ENCODE assay signal across 8 cellular contexts in the genomic region with DNA sequence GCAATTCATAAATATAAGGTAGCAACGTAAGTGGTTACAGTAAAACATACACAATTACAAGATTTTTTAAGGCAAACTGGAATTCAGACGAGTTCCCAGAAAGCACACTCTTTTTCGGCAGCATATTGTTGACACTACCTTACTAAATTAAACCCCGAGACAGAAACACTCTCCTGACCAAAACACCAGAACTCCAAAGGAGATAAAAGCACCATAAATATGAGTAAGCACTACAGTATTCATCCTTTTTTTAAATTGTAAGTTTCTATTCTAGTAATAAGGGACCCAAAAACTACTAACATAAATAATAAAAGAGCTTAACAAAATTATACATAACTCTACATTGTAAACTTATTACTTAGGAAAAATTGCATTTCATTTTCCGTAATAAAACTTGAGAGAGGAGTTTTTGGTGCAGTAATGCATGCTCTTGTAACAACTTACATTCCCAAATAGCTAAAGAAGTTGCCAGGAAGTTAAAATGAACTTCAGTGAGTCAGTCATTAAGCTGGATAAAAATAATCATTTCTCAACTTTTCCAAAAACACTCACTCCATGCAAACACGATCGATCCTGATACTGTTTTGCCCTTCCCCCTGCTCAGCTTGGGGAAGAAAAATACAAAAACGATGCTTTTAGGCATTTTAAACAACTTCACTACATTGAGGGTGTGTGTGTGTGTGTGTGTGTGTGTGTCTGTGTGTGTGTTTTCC. TPM values are rescaled to one million over a fixed set of nuclear protein-coding genes. Genes with fewer than 3 reads are reported as not detected.
DNase-seq lines count a peak whose midpoint lies in the region; ATAC-seq and TF ChIP-seq lines count a peak whose summit lies in the region.

No MANE protein-coding gene starts in this region.

- DNase-seq in AG20443 (ENCODE audit: low spot score): peak; percentile 42
- DNase-seq in coronary artery (ENCODE audit: low spot score): no peak
- DNase-seq in naive thymus-derived CD4-positive, alpha-beta T cell: no peak
- no peak for DNase-seq in nucleus accumbens (lab: John Stamatoyannopoulos, UW)
- DNase-seq in cerebellum (ENCODE audit: low spot score): no peak

- POLR2A ChIA-PET in naive thymus-derived CD4-positive, alpha-beta T cell (lab: Charles Lee): interaction anchor here (0.7 to 4.9 kb wide), 18 partner anchors 8 to 273 kb away, joined by 3 to 71 read pairs (median 6); no protein-coding TSS in a partner anchor

- TF ChIP-seq CTCF in coronary artery (IDR thresholded peaks at IDR 0.05): no peak

- H3K9me3 Mint-ChIP-seq in naive thymus-derived CD4-positive, alpha-beta T cell: peaks cover 0 to 3% (median 0%) of the 10 kb centered on the region in 11 donors

- intact Hi-C loops in naive thymus-derived CD4-positive, alpha-beta T cell (cut with micrococcal nuclease): loop anchor here (5.0 to 10.0 kb wide), 12 partner anchors 45 to 1178 kb away; partner anchors contain the start of genes BMI1 (in 1 of the 2), COMMD3 (in 1 of the 2), DNAJC1 (in 1 of the 2) and MLLT10 (in 1 of the 2)

- H3K27me3 Mint-ChIP-seq in naive thymus-derived CD4-positive, alpha-beta T cell: peaks cover 0 to 1% (median 0%) of the 10 kb centered on the region in 5 donors

- H3K4me1 ChIP-seq in naive thymus-derived CD4-positive, alpha-beta T cell (ENCODE audit: control insufficient read depth in 2 of 2, insufficient read depth in 2 of 2, low read length in 2 of 2): peaks cover 34 to 45% of the 10 kb centered on the region in 2 donors

- H3K9me3 ChIP-seq in KOPT-K1 (ENCODE audit: insufficient read depth, low read length, poor library complexity, severe bottlenecking): no peaks in the 10 kb centered on the region
- no peaks in the 10 kb centered on the region for H3K9me3 ChIP-seq in naive thymus-derived CD4-positive, alpha-beta T cell (ENCODE audit: control insufficient read depth in 2 of 3, low read length in 3 of 3)

- H3K27ac Mint-ChIP-seq in naive thymus-derived CD4-positive, alpha-beta T cell: peak overlapping the region; percentile 65 to 93 (median 89)

- H3K4me3 Mint-ChIP-seq in naive thymus-derived CD4-positive, alpha-beta T cell: peak overlapping the region; percentile 80 to 97 (median 92)

- peaks cover 3 to 21% (median 11%) of the 10 kb centered on the region in 5 donors for H3K36me3 Mint-ChIP-seq in naive thymus-derived CD4-positive, alpha-beta T cell

- H3K4me3 ChIP-seq in coronary artery: peak overlapping the region; percentile 78
- H3K4me3 ChIP-seq in naive thymus-derived CD4-positive, alpha-beta T cell (ENCODE audit: low read length): peak overlapping the region; percentile 89

- CTCF ChIA-PET in naive thymus-derived CD4-positive, alpha-beta T cell (lab: Charles Lee): interaction anchor here (1.0 to 2.0 kb wide), 6 partner anchors 13 to 108 kb away, joined by 3 to 7 read pairs (median 4); no protein-coding TSS in a partner anchor

- no peaks in the 10 kb centered on the region for H3K27me3 ChIP-seq in naive thymus-derived CD4-positive, alpha-beta T cell (ENCODE audit: control insufficient read depth in 2 of 2, insufficient read depth in 2 of 2, low read length in 2 of 2)

- H3K36me3 ChIP-seq in KOPT-K1 (ENCODE audit: insufficient read depth, low read length): no peaks in the 10 kb centered on the region
- peaks cover 0 to 5% (median 0%) of the 10 kb centered on the region in 3 experiments for H3K36me3 ChIP-seq in naive thymus-derived CD4-positive, alpha-beta T cell (ENCODE audit: control insufficient read depth in 2 of 3, insufficient read depth in 3 of 3, low read length in 3 of 3)

- H3K4me1 Mint-ChIP-seq in naive thymus-derived CD4-positive, alpha-beta T cell: peaks cover 45 to 61% (median 56%) of the 10 kb centered on the region in 7 donors

- peak overlapping the region; percentile 89 for H3K27ac ChIP-seq in KOPT-K1 (ENCODE audit: low read depth, low read length, poor library complexity, severe bottlenecking)
- peak overlapping the region; percentile 73 to 92 for H3K27ac ChIP-seq in coronary artery
- H3K27ac ChIP-seq in naive thymus-derived CD4-positive, alpha-beta T cell (ENCODE audit: low read depth, low read length): peak overlapping the region; percentile 84

- no peak for ATAC-seq in naive thymus-derived CD4-positive, alpha-beta T cell
- ATAC-seq in HG02938 (IDR thresholded peaks at IDR 0.05; ENCODE audit: unreplicated experiment): no peak
- no peak for ATAC-seq in HG02623 (IDR thresholded peaks at IDR 0.05; ENCODE audit: unreplicated experiment)

RNA-seq across cellular contexts. Expression of gene PIP4K2A, which starts 2.0 kb away (rescaled TPM):
- total RNA-seq in naive thymus-derived CD4-positive, alpha-beta T cell: 100 to 1,000 TPM; 110 to 152 (median 140) TPM
- 10 to 100 TPM; 40.9 to 43.5 TPM for polyA plus RNA-seq in naive thymus-derived CD4-positive, alpha-beta T cell
- 22.7 TPM for total RNA-seq in cerebellum
